In genomic region chr20:33524261-33524660, GRCh38 we compare ENCODE assay signal across 21 cellular contexts.
"Had no signal": no experiment of that assay in that cellular context is flagged by ENCODE, and none has a peak within 500 bp of the region (broad histone marks: within the 10 kb centered on the region; RNA-seq: fewer than 3 reads in every experiment).

No MANE protein-coding gene starts in this region.

- H3K27me3 ChIP-seq: gastroesophageal sphincter, heart left ventricle, transverse colon, vagina had no signal

- H3K9me3 Mint-ChIP-seq: activated CD4-positive, alpha-beta memory T cell treated with anti-CD3 and anti-CD28 coated beads, Interleukin-2, amount 10 ng/mL, durations not matched to agents 7 days and 5 days; activated CD4-positive, alpha-beta T cell treated with anti-CD3 and anti-CD28 coated beads, Interleukin-2, amount 10 ng/mL, durations not matched to agents 24 days and 14 days; activated naive CD8-positive, alpha-beta T cell treated with anti-CD3 and anti-CD28 coated beads, Interleukin-2, amount 50 U/mL, for 24 hours; natural killer cell; stimulated activated naive B cell treated with anti-CD40 and anti-IgM and Interleukin-4, amounts not matched to agents 10 μg/mL and 1 μg/mL and 100 μg/mL, for 72 hours had no signal

- H3K4me1 ChIP-seq: vagina had no signal

- H3K27ac ChIP-seq: gastroesophageal sphincter, heart left ventricle, transverse colon, vagina had no signal

- H3K27me3 Mint-ChIP-seq: activated CD4-positive, alpha-beta memory T cell treated with anti-CD3 and anti-CD28 coated beads, Interleukin-2, amount 10 ng/mL, durations not matched to agents 7 days and 5 days; activated CD4-positive, alpha-beta T cell treated with anti-CD3 and anti-CD28 coated beads, Interleukin-2, amount 10 ng/mL, durations not matched to agents 24 days and 14 days; activated naive CD8-positive, alpha-beta T cell treated with anti-CD3 and anti-CD28 coated beads, Interleukin-2, amount 50 U/mL, for 24 hours; progenitor cell of endocrine pancreas; stimulated activated naive B cell treated with anti-CD40 and anti-IgM and Interleukin-4, amounts not matched to agents 10 μg/mL and 1 μg/mL and 100 μg/mL, for 72 hours had no signal

- DNase-seq: activated CD4-positive, alpha-beta memory T cell treated with anti-CD3 and anti-CD28 coated beads, Interleukin-2, amount 10 ng/mL, durations not matched to agents 7 days and 5 days; activated CD4-positive, alpha-beta T cell treated with anti-CD3 and anti-CD28 coated beads, Interleukin-2, amount 10 ng/mL, durations not matched to agents 24 days and 14 days; activated gamma-delta T cell; activated naive CD4-positive, alpha-beta T cell treated with anti-CD3 and anti-CD28 coated beads, Interleukin-2, amount 50 U/mL, for 16 hours; activated naive CD8-positive, alpha-beta T cell treated with anti-CD3 and anti-CD28 coated beads, Interleukin-2, amount 50 U/mL, for 24 hours; activated T-cell treated with anti-CD3 and anti-CD28 coated beads for 4 hours; central memory CD4-positive, alpha-beta T cell; effector memory CD4-positive, alpha-beta T cell; heart left ventricle; left cardiac atrium; natural killer cell; stimulated activated CD4-positive, alpha-beta T cell treated with anti-CD3 and anti-CD28 coated beads, Interleukin-2, amount 100 ng/mL, for 48 hours; stimulated activated CD8-positive, alpha-beta memory T cell treated with anti-CD3 and anti-CD28 coated beads, Interleukin-4, amount 100 ng/mL, for 48 hours; stimulated activated naive B cell treated with anti-CD40 and anti-IgM and Interleukin-4, amounts not matched to agents 10 μg/mL and 1 μg/mL and 100 μg/mL, for 72 hours; transverse colon had no signal

- H3K9me3 ChIP-seq: gastroesophageal sphincter, heart left ventricle, transverse colon, vagina had no signal

- H3K4me3 ChIP-seq: gastroesophageal sphincter, heart left ventricle, transverse colon, vagina had no signal

- H3K4me3 Mint-ChIP-seq: activated CD4-positive, alpha-beta memory T cell treated with anti-CD3 and anti-CD28 coated beads, Interleukin-2, amount 10 ng/mL, durations not matched to agents 7 days and 5 days; activated CD4-positive, alpha-beta T cell treated with anti-CD3 and anti-CD28 coated beads, Interleukin-2, amount 10 ng/mL, durations not matched to agents 24 days and 14 days; activated naive CD8-positive, alpha-beta T cell treated with anti-CD3 and anti-CD28 coated beads, Interleukin-2, amount 50 U/mL, for 24 hours; natural killer cell; stimulated activated naive B cell treated with anti-CD40 and anti-IgM and Interleukin-4, amounts not matched to agents 10 μg/mL and 1 μg/mL and 100 μg/mL, for 72 hours had no signal

- H3K27ac Mint-ChIP-seq: activated CD4-positive, alpha-beta memory T cell treated with anti-CD3 and anti-CD28 coated beads, Interleukin-2, amount 10 ng/mL, durations not matched to agents 7 days and 5 days; activated CD4-positive, alpha-beta T cell treated with anti-CD3 and anti-CD28 coated beads, Interleukin-2, amount 10 ng/mL, durations not matched to agents 24 days and 14 days; activated naive CD8-positive, alpha-beta T cell treated with anti-CD3 and anti-CD28 coated beads, Interleukin-2, amount 50 U/mL, for 24 hours; natural killer cell; progenitor cell of endocrine pancreas; stimulated activated naive B cell treated with anti-CD40 and anti-IgM and Interleukin-4, amounts not matched to agents 10 μg/mL and 1 μg/mL and 100 μg/mL, for 72 hours had no signal

- H3K36me3 Mint-ChIP-seq: natural killer cell had no signal

- H3K36me3 ChIP-seq: gastroesophageal sphincter, transverse colon, vagina had no signal

- FAIRE-seq: colon, islet of Langerhans had no signal

- ATAC-seq: activated naive CD8-positive, alpha-beta T cell treated with anti-CD3 and anti-CD28 coated beads, Interleukin-2, amount 50 U/mL, for 24 hours; esophagus mucosa; gastroesophageal sphincter; heart left ventricle; left cardiac atrium; natural killer cell; stimulated activated naive B cell treated with anti-CD40 and anti-IgM and Interleukin-4, amounts not matched to agents 10 μg/mL and 1 μg/mL and 100 μg/mL, for 72 hours had no signal
